ENCODE assay signal across 2 cellular contexts in genomic region chr10:114362831-114363355, GRCh38.
TF ChIP-seq lines count a peak whose summit lies in the region.

No MANE protein-coding gene starts in this region.

TF ChIP-seq in H1, 55 proteins besides CTCF, POLR2A, EP300 and RAD21:
- no peak for TF ChIP-seq MAX (IDR thresholded peaks at IDR 0.05)
- TF ChIP-seq KDM1A (IDR thresholded peaks at IDR 0.05; ENCODE audit: borderline replicate concordance, low read length), result no peak
- no peak for TF ChIP-seq CHD2 (IDR thresholded peaks at IDR 0.05; ENCODE audit: low read length)
- TF ChIP-seq BCL11A (IDR thresholded peaks at IDR 0.05; ENCODE audit: low read depth in 2 of 2, low read length in 2 of 2), result no peak
- TF ChIP-seq, protein P1, sequence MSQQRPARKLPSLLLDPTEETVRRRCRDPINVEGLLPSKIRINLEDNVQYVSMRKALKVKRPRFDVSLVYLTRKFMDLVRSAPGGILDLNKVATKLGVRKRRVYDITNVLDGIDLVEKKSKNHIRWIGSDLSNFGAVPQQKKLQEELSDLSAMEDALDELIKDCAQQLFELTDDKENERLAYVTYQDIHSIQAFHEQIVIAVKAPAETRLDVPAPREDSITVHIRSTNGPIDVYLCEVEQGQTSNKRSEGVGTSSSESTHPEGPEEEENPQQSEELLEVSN (IDR thresholded peaks at IDR 0.05), result no peak

TF ChIP-seq in GM23338, 12 proteins besides CTCF, POLR2A, EP300 and RAD21:
- TF ChIP-seq EZH2phosphoT487 (IDR thresholded peaks at IDR 0.05; ENCODE audit: unreplicated experiment) (no peak), NANOG (IDR thresholded peaks at IDR 0.05; ENCODE audit: borderline replicate concordance) (no peak), ZNF331 (CRISPR knock-in tag; IDR thresholded peaks at IDR 0.05; ENCODE audit: low read depth) (no peak), EZH2 (IDR thresholded peaks at IDR 0.05; ENCODE audit: low read depth, unreplicated experiment) (no peak)
